ENCODE assay signal across 9 cellular contexts in the genomic region with DNA sequence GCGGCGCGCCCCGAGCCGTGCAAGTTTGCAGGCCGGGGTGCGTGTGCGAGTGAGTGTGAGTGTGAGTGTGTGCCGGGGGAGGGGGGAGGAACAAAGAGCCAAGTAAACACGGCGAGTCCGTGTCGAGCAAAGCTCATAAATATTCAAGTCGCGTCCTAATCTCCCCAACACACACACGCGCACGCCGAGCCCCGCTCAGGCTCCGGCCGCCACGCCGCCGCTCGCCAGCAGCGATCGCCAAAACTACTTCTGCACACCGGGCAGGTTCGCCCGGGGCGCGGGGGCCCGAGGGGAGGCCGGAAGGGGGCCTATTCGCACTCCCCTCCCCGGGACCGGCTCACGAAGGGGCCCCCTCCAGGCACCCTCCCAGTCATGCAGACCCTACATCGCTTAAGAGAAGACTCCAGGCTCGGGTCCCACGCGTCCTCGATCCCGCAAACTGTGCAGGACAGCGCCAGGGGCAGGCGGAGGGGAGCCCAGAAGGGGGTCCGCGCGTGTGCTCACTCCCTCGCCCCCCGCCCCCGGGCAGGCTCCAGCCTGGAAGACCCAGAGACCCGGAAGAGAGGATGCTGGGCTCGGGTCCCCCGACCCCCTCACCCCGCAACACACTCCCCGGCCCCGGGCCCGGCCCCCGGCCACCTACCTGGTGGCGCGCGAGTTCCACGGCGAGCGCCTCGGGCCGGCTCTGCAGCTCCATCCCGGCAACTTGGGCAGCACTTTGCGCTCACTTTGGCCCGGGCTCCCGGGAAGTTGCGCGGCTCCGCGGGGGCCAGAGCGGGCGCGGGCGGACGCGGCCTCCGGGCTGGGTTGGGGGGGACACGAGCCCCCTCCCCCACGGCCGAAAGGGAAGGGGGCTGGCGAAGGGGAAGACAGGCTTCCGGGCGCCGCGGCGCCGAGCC. TPM values are rescaled to one million over a fixed set of nuclear protein-coding genes. Genes with fewer than 3 reads are reported as not detected.
DNase-seq lines count a peak whose midpoint lies in the region; ATAC-seq, FAIRE-seq and TF ChIP-seq lines count a peak whose summit lies in the region.
"Had no signal": no experiment of that assay in that cellular context is flagged by ENCODE, and none has a peak within 500 bp of the region (broad histone marks: within the 10 kb centered on the region; RNA-seq: fewer than 3 reads in every experiment).

No MANE protein-coding gene starts in this region.

- no peak for TF ChIP-seq CTCF in A673 (conservative IDR thresholded peaks at IDR 0.05; ENCODE audit: low read depth, low read length)
- TF ChIP-seq CTCF in cardiac fibroblast (IDR thresholded peaks at IDR 0.05; ENCODE audit: low read depth, low read length): no peak

- H3K4me1 ChIP-seq in A673 (ENCODE audit: insufficient read depth, low read length, poor library complexity, severe bottlenecking) (peaks cover 6% of the 10 kb centered on the region), HUES6 (ENCODE audit: control insufficient read depth, insufficient read depth, low read length) (peaks cover 26% of the 10 kb centered on the region)

- peak overlapping the region; percentile 91 for H3K9ac ChIP-seq in HUES6 (ENCODE audit: low read length)

- no peak for FAIRE-seq in H54 (lab: Jason Lieb, UNC)

- no peaks in the 10 kb centered on the region for H3K27me3 ChIP-seq in A673 (replicated peaks; ENCODE audit: insufficient read depth, low read depth, low read length, poor library complexity)
- no peaks in the 10 kb centered on the region for H3K27me3 ChIP-seq in HUES6 (ENCODE audit: control insufficient read depth, insufficient read depth, low read length)

- H3K9me3 ChIP-seq in A673 (ENCODE audit: low read depth, low read length, poor library complexity, severe bottlenecking) (no peaks in the 10 kb centered on the region), HUES6 (ENCODE audit: control insufficient read depth, insufficient read depth, low read depth, low read length) (no peaks in the 10 kb centered on the region)

- CTCF ChIA-PET in A673 (lab: Charles Lee): interaction anchor here (1.4 kb wide), 1 partner anchor 34 kb away, joined by 3 read pairs; no protein-coding TSS in a partner anchor

- intact Hi-C loops in A673 (cut with micrococcal nuclease; ENCODE audit: unreplicated experiment): no loop called here

- ATAC-seq in HG02798 (IDR thresholded peaks at IDR 0.05; ENCODE audit: poor library complexity, unreplicated experiment): no peak

- no peaks in the 10 kb centered on the region for H3K36me3 ChIP-seq in A673 (ENCODE audit: insufficient read depth, low read length, poor library complexity, severe bottlenecking)
- peaks cover 15% of the 10 kb centered on the region for H3K36me3 ChIP-seq in HUES6 (ENCODE audit: control insufficient read depth, insufficient read depth, low read length)

- peak overlapping the region; percentile 89 for H3K27ac ChIP-seq in A673 (ENCODE audit: low read depth, low read length, poor library complexity, severe bottlenecking)
- H3K27ac ChIP-seq in HUES6 (ENCODE audit: low read depth, low read length): peak overlapping the region; percentile 90; the same call in 1 of the 2 replicates

- no peak for TF ChIP-seq POLR2A in H54 (IDR thresholded peaks at IDR 0.05; ENCODE audit: low read depth, low read length)

- POLR2A ChIA-PET in A673 (lab: Charles Lee; ENCODE audit: low non-redundant PET): no interaction called here

- DNase-seq in A673 (ENCODE audit: low spot score): peak; percentile 48
- DNase-seq in cardiac fibroblast (ENCODE audit: low read depth in 2 of 2): peak; percentile 8 to 18
- DNase-seq in midbrain (lab: John Stamatoyannopoulos, UW): peak; percentile 28
- DNase-seq in NCI-H226: no peak
- no peak for DNase-seq in activated gamma-delta T cell treated with Interleukin-2 at 50 U/mL for 16 hours
- no peak for DNase-seq in H54 (ENCODE audit: insufficient read length, low spot score)
- DNase-seq: T-helper 9 cell had no signal

- BruUV-seq in A673 (replicated peaks; lab: Mats Ljungman, UMichigan): no TSS peak

- H3K4me3 ChIP-seq in A673 (ENCODE audit: low read depth, low read length, poor library complexity, severe bottlenecking) (peak overlapping the region; percentile 98), HUES6 (ENCODE audit: low read depth, low read length) (peak overlapping the region; percentile 95), cardiac fibroblast (replicated peaks in 1 of 2; ENCODE audit: low read depth in 2 of 2, low read length in 2 of 2) (no peak overlapping the region)

RNA-seq across cellular contexts. Expression of gene PHF21B, which starts 0.7 kb away (rescaled TPM):
- total RNA-seq in A673 (2021): 13.2 and 17.9 TPM in 2 replicates

Comparison
In these comparisons a context has a peak if more than half of its experiments do, and no peak if none do; other contexts are left out.
1. DNase-seq: peak in A673 (single experiment), cardiac fibroblast (2 of 2) and midbrain (single experiment); none in NCI-H226 (single experiment), activated gamma-delta T cell treated with Interleukin-2 at 50 U/mL for 16 hours (single experiment) and H54 (single experiment).
2. H3K4me3 ChIP-seq: peak in A673 (single experiment) and HUES6 (single experiment); none in cardiac fibroblast (0 of 2).